ENCODE assay signal across 11 cellular contexts in the genomic region with DNA sequence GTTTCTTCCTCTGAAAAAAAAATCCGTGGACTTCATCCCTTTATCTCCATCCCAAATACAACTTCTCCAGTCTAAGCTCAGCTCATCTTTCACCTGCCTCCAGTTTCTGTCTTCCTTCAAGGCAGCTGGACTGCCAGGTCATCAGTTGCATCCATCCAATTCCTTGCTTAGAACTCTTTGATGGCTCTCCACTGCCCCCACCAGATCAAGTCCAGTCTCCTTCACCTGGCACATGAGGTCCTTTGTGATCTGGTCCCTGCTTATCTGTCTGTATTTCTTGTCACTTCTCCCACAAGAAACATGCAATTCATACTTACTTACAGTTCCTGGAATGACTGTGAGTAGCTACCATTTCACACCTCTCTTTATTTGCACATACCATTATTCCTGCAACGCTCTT. TPM values are rescaled to one million over a fixed set of nuclear protein-coding genes. Genes with fewer than 3 reads are reported as not detected.
DNase-seq lines count a peak whose midpoint lies in the region; TF ChIP-seq lines count a peak whose summit lies in the region.
"Had no signal": no experiment of that assay in that cellular context is flagged by ENCODE, and none has a peak within 500 bp of the region (broad histone marks: within the 10 kb centered on the region; RNA-seq: fewer than 3 reads in every experiment).

No MANE protein-coding gene starts in this region.

- no peaks in the 10 kb centered on the region for H3K9me2 ChIP-seq in OCI-LY1 (ENCODE audit: low read depth, low read length)

- BruUV-seq in A673 (replicated peaks; lab: Mats Ljungman, UMichigan) = no TSS peak

- H4K20me1 ChIP-seq in OCI-LY1 (ENCODE audit: insufficient read depth, low read length) (no peaks in the 10 kb centered on the region), fibroblast of lung (ENCODE audit: control insufficient read depth, extremely low read depth, insufficient read depth, low read length) (no peaks in the 10 kb centered on the region)

- DNase-seq in A673 (ENCODE audit: low spot score) = no peak
- peak; percentile 48 for DNase-seq in ELF-1 (ENCODE audit: low read depth, low spot score)
- DNase-seq in fibroblast of lung (ENCODE audit: low read depth in 2 of 2) = peak in 1 of 2 donors; percentile 14
- DNase-seq in NCI-H345 treated with DMSO at 0.1 percent for 48 hours (lab: John Stamatoyannopoulos, UW; ENCODE audit: unreplicated experiment) = no peak
- DNase-seq in NCI-H2081 (lab: John Stamatoyannopoulos, UW) = no peak
- DNase-seq in erythroblast (lab: John Stamatoyannopoulos, UW) = no peak
- DNase-seq in hippocampal formation (lab: John Stamatoyannopoulos, UW) = no peak
- DNase-seq: DMS79, dorsolateral prefrontal cortex had no signal

- intact Hi-C loops in A673 (cut with micrococcal nuclease; ENCODE audit: unreplicated experiment) = loop anchor here (2.0 to 10.0 kb wide), 2 partner anchors 559 to 591 kb away; a partner anchor contains a TSS

- no peaks in the 10 kb centered on the region for H3K4me1 ChIP-seq in A673 (ENCODE audit: insufficient read depth, low read length, poor library complexity, severe bottlenecking)
- no peaks in the 10 kb centered on the region for H3K4me1 ChIP-seq in OCI-LY1 (ENCODE audit: insufficient read depth, low read length, severe bottlenecking)
- H3K4me1 ChIP-seq in fibroblast of lung (ENCODE audit: control insufficient read depth, extremely low read depth, insufficient read depth, low read length) = no peaks in the 10 kb centered on the region

- H3K27me3 ChIP-seq in A673 (replicated peaks; ENCODE audit: insufficient read depth, low read depth, low read length, poor library complexity) (no peaks in the 10 kb centered on the region), OCI-LY1 (ENCODE audit: insufficient read depth, low read length) (no peaks in the 10 kb centered on the region), fibroblast of lung (ENCODE audit: control insufficient read depth, insufficient read depth, low read length) (no peaks in the 10 kb centered on the region)

- H3K4me2 ChIP-seq in OCI-LY1 (ENCODE audit: low read length) (no peak overlapping the region), fibroblast of lung (ENCODE audit: extremely low read depth, insufficient read depth, low read length) (no peak overlapping the region)

- no peaks in the 10 kb centered on the region for H3K36me3 ChIP-seq in A673 (ENCODE audit: insufficient read depth, low read length, poor library complexity, severe bottlenecking)
- no peaks in the 10 kb centered on the region for H3K36me3 ChIP-seq in OCI-LY1 (ENCODE audit: insufficient read depth, low read length)
- H3K36me3 ChIP-seq in fibroblast of lung (ENCODE audit: control insufficient read depth, insufficient read depth, low read length) = no peaks in the 10 kb centered on the region

- H3K9ac ChIP-seq in OCI-LY1 (ENCODE audit: low read length) = no peak overlapping the region
- H3K9ac ChIP-seq in fibroblast of lung (ENCODE audit: insufficient read depth, low read length) = no peak overlapping the region

- TF ChIP-seq POLR2A in erythroblast (IDR thresholded peaks at IDR 0.05; ENCODE audit: low read length) = no peak

- POLR2A ChIA-PET in A673 (lab: Charles Lee; ENCODE audit: low non-redundant PET) = no interaction called here

- H3K79me2 ChIP-seq in OCI-LY1 (ENCODE audit: insufficient read depth, low read length) (no peaks in the 10 kb centered on the region), fibroblast of lung (ENCODE audit: control insufficient read depth, insufficient read depth, low read length) (no peaks in the 10 kb centered on the region)

- TF ChIP-seq CTCF in A673 (conservative IDR thresholded peaks at IDR 0.05; ENCODE audit: low read depth, low read length) (peak; percentile 20; the same call in 1 of the 2 replicates), OCI-LY1 (IDR thresholded peaks at IDR 0.05; ENCODE audit: low read length) (0 out of 2 replicates have a peak, but pooled peaks have one; percentile 5), fibroblast of lung (conservative IDR thresholded peaks at IDR 0.05 in 1 of 2, IDR thresholded peaks at IDR 0.05 in 1 of 2; ENCODE audit: low read depth in 1 of 2, low read length in 2 of 2) (peak; percentile 28 to 31)

- no peak overlapping the region for H3K27ac ChIP-seq in A673 (ENCODE audit: low read depth, low read length, poor library complexity, severe bottlenecking)
- H3K27ac ChIP-seq in OCI-LY1 (ENCODE audit: low read depth, low read length, poor library complexity, severe bottlenecking) = no peak overlapping the region
- H3K27ac ChIP-seq in fibroblast of lung (ENCODE audit: insufficient read depth, low read length) = no peak overlapping the region
- H3K27ac ChIP-seq: dorsolateral prefrontal cortex had no signal

- H3F3A ChIP-seq in OCI-LY1 (ENCODE audit: insufficient read depth, low read length) = no peaks in the 10 kb centered on the region

- no peak overlapping the region for H3K4me3 ChIP-seq in A673 (ENCODE audit: low read depth, low read length, poor library complexity, severe bottlenecking)
- H3K4me3 ChIP-seq in OCI-LY1 (ENCODE audit: low read depth, low read length, poor library complexity, severe bottlenecking) = no peak overlapping the region
- H3K4me3 ChIP-seq in fibroblast of lung (replicated peaks in 1 of 4; ENCODE audit: control extremely low read depth in 1 of 4, insufficient read depth in 1 of 4, low read depth in 3 of 4, low read length in 4 of 4) = no peak overlapping the region
- H3K4me3 ChIP-seq: dorsolateral prefrontal cortex had no signal

- CTCF ChIA-PET in A673 (lab: Charles Lee) = interaction anchor here (1.3 kb wide), 1 partner anchor 62 kb away, joined by 4 read pairs; no protein-coding TSS in a partner anchor

- H3K9me3 ChIP-seq in A673 (ENCODE audit: low read depth, low read length, poor library complexity, severe bottlenecking) = no peaks in the 10 kb centered on the region
- no peaks in the 10 kb centered on the region for H3K9me3 ChIP-seq in OCI-LY1 (ENCODE audit: low read length)
- no peaks in the 10 kb centered on the region for H3K9me3 ChIP-seq in fibroblast of lung (ENCODE audit: control insufficient read depth, insufficient read depth, low read depth, low read length)

- H2AFZ ChIP-seq in OCI-LY1 (ENCODE audit: low read length) (no peak overlapping the region), fibroblast of lung (ENCODE audit: low read length) (no peak overlapping the region)

RNA-seq across cellular contexts. Expression of a gene that starts 33.8 kb away (rescaled TPM):
- total RNA-seq in A673 (2021) = not detected in 2 replicates
- total RNA-seq in fibroblast of lung = not detected in 2 replicates
- polyA plus RNA-seq in fibroblast of lung = not detected in 2 replicates
- not detected in 2 replicates for polyA plus RNA-seq in fibroblast of lung (2012)
- polyA minus RNA-seq in fibroblast of lung (ENCODE audit: low replicate concordance) = not detected in 2 replicates
- total RNA-seq: lower leg skin had no signal

RNA-seq across cellular contexts. Expression of a gene that starts 37.2 kb away (rescaled TPM):
- total RNA-seq in A673 (2021) (35.2 and 36.2 TPM in 2 replicates), fibroblast of lung (81.1 and 154 TPM in 2 replicates)
- 60.7 and 67.2 TPM in 2 replicates for polyA plus RNA-seq in fibroblast of lung
- 44.7 and 49.6 TPM in 2 replicates for polyA plus RNA-seq in fibroblast of lung (2012)
- polyA minus RNA-seq in fibroblast of lung (ENCODE audit: low replicate concordance) = 10.3 and 11.2 TPM in 2 replicates

RNA-seq across cellular contexts. Expression of a gene that starts 46.3 kb away (rescaled TPM):
- total RNA-seq in A673 (2021) = not detected in 2 replicates
- total RNA-seq in fibroblast of lung = not detected in 2 replicates
- 0.07 TPM in 1 of 2 replicates, not detected in the other for polyA plus RNA-seq in fibroblast of lung
- polyA plus RNA-seq in fibroblast of lung (2012) = 0.06 TPM in 1 of 2 replicates, not detected in the other
- polyA minus RNA-seq in fibroblast of lung (ENCODE audit: low replicate concordance) = 0.93 TPM in 1 of 2 replicates, not detected in the other
- total RNA-seq: dorsolateral prefrontal cortex had no signal
